Comparison of ENCODE assay signal across 13 cellular contexts in genomic region chr22:24437091-24437490, GRCh38. TPM values are rescaled to one million over a fixed set of nuclear protein-coding genes. Genes with fewer than 3 reads are reported as not detected.
DNase-seq lines count a peak whose midpoint lies in the region; ATAC-seq, FAIRE-seq and TF ChIP-seq lines count a peak whose summit lies in the region.
"Had no signal": no experiment of that assay in that cellular context is flagged by ENCODE, and none has a peak within 500 bp of the region (broad histone marks: within the 10 kb centered on the region; RNA-seq: fewer than 3 reads in every experiment).

No MANE protein-coding gene starts in this region.

- intact Hi-C loops in activated CD4-positive, alpha-beta memory T cell treated with anti-CD3 and anti-CD28 coated beads for 36 hours (cut with micrococcal nuclease), result no loop called here
- intact Hi-C loops in GM12878 (cut with micrococcal nuclease; ENCODE audit: unreplicated experiment) (loop anchor here (10.0 kb wide), 1 partner anchor 112 kb away; no protein-coding TSS in a partner anchor), gastrocnemius medialis (cut with DNase I; ENCODE audit: low total_unique reads) (no loop called here), HepG2 (cut with micrococcal nuclease; ENCODE audit: unreplicated experiment) (no loop called here)

- WGBS in GM12878 (ENCODE audit: insufficient coverage, insufficient replicate concordance, low lambda C conversion rate, missing lambda C conversion rate), result 48% methylated on average over 4 of the region's 4 CpGs
- 88% methylated on average over 3 of the region's 4 CpGs for WGBS in HepG2 (ENCODE audit: low lambda C conversion rate)

- no peak for TF ChIP-seq CTCF in KMS-11 (conservative IDR thresholded peaks at IDR 0.05; ENCODE audit: low read depth, low read length)
- no peak for TF ChIP-seq CTCF in GM12878 (IDR thresholded peaks at IDR 0.05 in 2 of 3, conservative IDR thresholded peaks at IDR 0.05 in 1 of 3; ENCODE audit: control insufficient read depth in 2 of 3, extremely low read depth in 1 of 3, insufficient read depth in 1 of 3, low read depth in 3 of 3, low read length in 3 of 3)
- no peak for TF ChIP-seq CTCF in gastrocnemius medialis (IDR thresholded peaks at IDR 0.05 in 4 of 5, conservative IDR thresholded peaks at IDR 0.05 in 1 of 5)
- no peak for TF ChIP-seq CTCF in HepG2 (CRISPR knock-in tag; IDR thresholded peaks at IDR 0.05)

- peaks cover 54% of the 10 kb centered on the region for H3K79me2 ChIP-seq in KMS-11 (ENCODE audit: insufficient read depth, low read depth)
- H3K79me2 ChIP-seq in GM12878 (ENCODE audit: control insufficient read depth, insufficient read depth, low read length), result peaks cover 35% of the 10 kb centered on the region
- no peaks in the 10 kb centered on the region for H3K79me2 ChIP-seq in HepG2 (ENCODE audit: insufficient read depth, low read length)

- H3K9ac ChIP-seq in KMS-11, result no peak overlapping the region; the same call in 1 of the 2 replicates
- H3K9ac ChIP-seq in GM12878 (ENCODE audit: control insufficient read depth, insufficient read depth, low read length), result peak overlapping the region; percentile 45; the same call in 1 of the 2 replicates
- no peak overlapping the region for H3K9ac ChIP-seq in HepG2 (ENCODE audit: insufficient read depth, low read depth, low read length)

- H3K4me3 ChIP-seq in KMS-11 (IDR thresholded peaks at IDR 0.05; ENCODE audit: insufficient read depth, low read depth, low read length), result no peak overlapping the region
- no peak overlapping the region for H3K4me3 ChIP-seq in GM12878
- no peak overlapping the region for H3K4me3 ChIP-seq in gastrocnemius medialis
- H3K4me3 ChIP-seq in HepG2 (replicated peaks in 1 of 3; ENCODE audit: insufficient read depth in 1 of 3, low read depth in 2 of 3, low read length in 3 of 3), result no peak overlapping the region
- H3K4me3 ChIP-seq: dorsolateral prefrontal cortex, lower lobe of right lung, SJCRH30, skin epidermis had no signal

- no peaks in the 10 kb centered on the region for H4K20me1 ChIP-seq in KMS-11 (ENCODE audit: insufficient read depth)
- no peaks in the 10 kb centered on the region for H4K20me1 ChIP-seq in GM12878 (ENCODE audit: control insufficient read depth, insufficient read depth)
- no peaks in the 10 kb centered on the region for H4K20me1 ChIP-seq in HepG2 (ENCODE audit: insufficient read depth, low read length)

- H2AFZ ChIP-seq in KMS-11 (ENCODE audit: low read depth) (no peak overlapping the region), GM12878 (ENCODE audit: control insufficient read depth, low read depth, low read length) (no peak overlapping the region), HepG2 (ENCODE audit: low read length) (no peak overlapping the region)

- TF ChIP-seq POLR2A in GM12878 (IDR thresholded peaks at IDR 0.05; ENCODE audit: low read depth, low read length), result no peak
- TF ChIP-seq POLR2A in gastrocnemius medialis (IDR thresholded peaks at IDR 0.05), result no peak
- TF ChIP-seq POLR2A in HepG2 (IDR thresholded peaks at IDR 0.05; ENCODE audit: insufficient read depth in 1 of 2, low read depth in 2 of 2, low read length in 2 of 2), result no peak

- no peak for DNase-seq in activated CD4-positive, alpha-beta memory T cell treated with anti-CD3 and anti-CD28 coated beads for 36 hours
- DNase-seq in activated CD4-positive, alpha-beta memory T cell treated with anti-CD3 and anti-CD28 coated beads, Interleukin-2, amount 10 ng/mL, durations not matched to agents 7 days and 5 days, result no peak
- DNase-seq in GM12878 (ENCODE audit: low read depth, low spot score) (no peak), gastrocnemius medialis (no peak), hypothalamus (lab: John Stamatoyannopoulos, UW) (no peak), DMS 273 treated with DMSO at 0.1 percent for 48 hours (lab: John Stamatoyannopoulos, UW) (no peak), HepG2 (ENCODE audit: low spot score) (no peak)
- DNase-seq: lower lobe of right lung, occipital lobe had no signal

- CTCF ChIA-PET in activated CD4-positive, alpha-beta memory T cell treated with anti-CD3 and anti-CD28 coated beads for 36 hours (lab: Charles Lee), result interaction anchor here (0.9 to 2.9 kb wide), 3 partner anchors 13 to 49 kb away, joined by 4 to 17 read pairs (median 4); no protein-coding TSS in a partner anchor
- CTCF ChIA-PET in activated CD4-positive, alpha-beta memory T cell treated with anti-CD3 and anti-CD28 coated beads, Interleukin-2, amount 10 ng/mL, durations not matched to agents 7 days and 5 days (lab: Charles Lee), result interaction anchor here (1.1 to 1.7 kb wide), 2 partner anchors 9 to 19 kb away, joined by 4 to 11 read pairs; partner anchors contain the start of gene ADORA2A
- CTCF ChIA-PET in GM12878 (lab: Yijun Ruan, JAX), result interaction anchor here (1.0 to 19.9 kb wide), 7 partner anchors 10 to 86 kb away, joined by 3 to 332 read pairs (median 7); partner anchors contain the start of gene ADORA2A
- CTCF ChIA-PET in HepG2 (lab: Yijun Ruan, JAX; ENCODE audit: low intra/inter-chr PET ratio, low total read pairs), result no interaction called here

- H3K27me3 Mint-ChIP-seq in activated CD4-positive, alpha-beta memory T cell treated with anti-CD3 and anti-CD28 coated beads for 36 hours, result no peaks in the 10 kb centered on the region
- no peaks in the 10 kb centered on the region for H3K27me3 Mint-ChIP-seq in activated CD4-positive, alpha-beta memory T cell treated with anti-CD3 and anti-CD28 coated beads, Interleukin-2, amount 10 ng/mL, durations not matched to agents 7 days and 5 days

- H3K27ac Mint-ChIP-seq in activated CD4-positive, alpha-beta memory T cell treated with anti-CD3 and anti-CD28 coated beads for 36 hours, result peak overlapping the region; percentile 100
- H3K27ac Mint-ChIP-seq in activated CD4-positive, alpha-beta memory T cell treated with anti-CD3 and anti-CD28 coated beads, Interleukin-2, amount 10 ng/mL, durations not matched to agents 7 days and 5 days, result no peak overlapping the region

- no peak for TF ChIP-seq RAD21 in GM12878 (IDR thresholded peaks at IDR 0.05; ENCODE audit: insufficient read depth, low read depth, low read length)
- TF ChIP-seq RAD21 in HepG2 (CRISPR knock-in tag; IDR thresholded peaks at IDR 0.05), result no peak

- H3K4me1 Mint-ChIP-seq in activated CD4-positive, alpha-beta memory T cell treated with anti-CD3 and anti-CD28 coated beads for 36 hours (ENCODE audit: low read depth), result peaks cover 70% of the 10 kb centered on the region
- H3K4me1 Mint-ChIP-seq in activated CD4-positive, alpha-beta memory T cell treated with anti-CD3 and anti-CD28 coated beads, Interleukin-2, amount 10 ng/mL, durations not matched to agents 7 days and 5 days, result peaks cover 66% of the 10 kb centered on the region

- peaks cover 34% of the 10 kb centered on the region for H3K36me3 Mint-ChIP-seq in activated CD4-positive, alpha-beta memory T cell treated with anti-CD3 and anti-CD28 coated beads for 36 hours
- H3K36me3 Mint-ChIP-seq in activated CD4-positive, alpha-beta memory T cell treated with anti-CD3 and anti-CD28 coated beads, Interleukin-2, amount 10 ng/mL, durations not matched to agents 7 days and 5 days (ENCODE audit: low read depth), result peaks cover 33% of the 10 kb centered on the region

- H3K4me2 ChIP-seq in KMS-11 (peak overlapping the region; percentile 99), GM12878 (ENCODE audit: control insufficient read depth, insufficient read depth) (peak overlapping the region; percentile 84), HepG2 (ENCODE audit: low read depth, low read length) (no peak overlapping the region)

- H3K27me3 ChIP-seq in KMS-11 (ENCODE audit: insufficient read depth, low read depth) (no peaks in the 10 kb centered on the region), GM12878 (replicated peaks in 1 of 2; ENCODE audit: control insufficient read depth in 2 of 2, insufficient read depth in 2 of 2, low read length in 1 of 2) (no peaks in the 10 kb centered on the region), gastrocnemius medialis (no peaks in the 10 kb centered on the region), HepG2 (ENCODE audit: control insufficient read depth in 1 of 2, insufficient read depth in 2 of 2, low read length in 2 of 2) (no peaks in the 10 kb centered on the region)
- H3K27me3 ChIP-seq: dorsolateral prefrontal cortex, SJCRH30 had no signal

- POLR2A ChIA-PET in activated CD4-positive, alpha-beta memory T cell treated with anti-CD3 and anti-CD28 coated beads for 36 hours (lab: Charles Lee), result interaction anchor here (1.3 kb wide), 1 partner anchor 10 kb away, joined by 4 read pairs; the partner anchor contains the start of gene ADORA2A
- POLR2A ChIA-PET in activated CD4-positive, alpha-beta memory T cell treated with anti-CD3 and anti-CD28 coated beads, Interleukin-2, amount 10 ng/mL, durations not matched to agents 7 days and 5 days (lab: Charles Lee), result interaction anchor here (3.9 kb wide), 1 partner anchor 10 kb away, joined by 22 read pairs; the partner anchor contains the start of gene ADORA2A
- POLR2A ChIA-PET in GM12878 (lab: Charles Lee), result interaction anchor here (0.6 to 3.3 kb wide), 5 partner anchors 10 to 579 kb away, joined by 5 to 24 read pairs (median 6); partner anchors contain the start of gene ADORA2A
- POLR2A ChIA-PET in HepG2 (lab: Yijun Ruan, JAX), result no interaction called here

- no peak for ATAC-seq in GM12878
- no peak for ATAC-seq in gastrocnemius medialis
- ATAC-seq in HepG2, result no peak
- ATAC-seq: lower lobe of right lung had no signal

- SMC1A ChIA-PET in GM12878 (lab: Charles Lee; ENCODE audit: uncharacterized antibody, unreplicated experiment), result interaction anchor here (1.4 to 10.4 kb wide), 9 partner anchors 8 to 89 kb away, joined by 3 to 122 read pairs (median 8); partner anchors contain the start of gene ADORA2A

- H3K27ac ChIP-seq in KMS-11 (peak overlapping the region; percentile 36; the same call in 1 of the 2 replicates), GM12878 (ENCODE audit: control insufficient read depth, insufficient read depth) (peak overlapping the region; percentile 90), gastrocnemius medialis (peak overlapping the region in 3 of 4 donors; percentile 51 to 65 (median 65)), HepG2 (ENCODE audit: extremely low read length, insufficient read depth, low read length) (no peak overlapping the region)
- H3K27ac ChIP-seq: SJCRH30 had no signal

- TF ChIP-seq EP300 in GM12878 (IDR thresholded peaks at IDR 0.05; ENCODE audit: borderline replicate concordance in 1 of 2, control insufficient read depth in 1 of 2, low read depth in 2 of 2, low read length in 2 of 2) (no peak), HepG2 (IDR thresholded peaks at IDR 0.05; ENCODE audit: low read depth in 2 of 2, low read length in 2 of 2) (no peak), HepG2 (CRISPR knock-in tag; IDR thresholded peaks at IDR 0.05; ENCODE audit: borderline replicate concordance) (no peak)

- no peak overlapping the region for H3K4me3 Mint-ChIP-seq in activated CD4-positive, alpha-beta memory T cell treated with anti-CD3 and anti-CD28 coated beads for 36 hours
- no peak overlapping the region for H3K4me3 Mint-ChIP-seq in activated CD4-positive, alpha-beta memory T cell treated with anti-CD3 and anti-CD28 coated beads, Interleukin-2, amount 10 ng/mL, durations not matched to agents 7 days and 5 days

- H3K9me3 ChIP-seq in GM12878 (replicated peaks; ENCODE audit: control insufficient read depth, insufficient read depth, low read length) (no peaks in the 10 kb centered on the region), gastrocnemius medialis (no peaks in the 10 kb centered on the region), HepG2 (ENCODE audit: low read length) (no peaks in the 10 kb centered on the region)
- H3K9me3 ChIP-seq: lower lobe of right lung, SJCRH30 had no signal

- H3K9me3 Mint-ChIP-seq in activated CD4-positive, alpha-beta memory T cell treated with anti-CD3 and anti-CD28 coated beads for 36 hours, result no peaks in the 10 kb centered on the region
- H3K9me3 Mint-ChIP-seq in activated CD4-positive, alpha-beta memory T cell treated with anti-CD3 and anti-CD28 coated beads, Interleukin-2, amount 10 ng/mL, durations not matched to agents 7 days and 5 days, result no peaks in the 10 kb centered on the region

- no peak for FAIRE-seq in GM12878 (lab: Jason Lieb, UNC)
- FAIRE-seq in HepG2 (lab: Jason Lieb, UNC), result no peak

- in situ Hi-C loops in GM12878 (cut with MboI) (loop anchor here (5.0 kb wide), 1 partner anchor 50 kb away; no protein-coding TSS in a partner anchor), gastrocnemius medialis (cut with MboI; ENCODE audit: low sequenced_read_pairs in 4 of 4) (loop anchor here in 3 of 4 donors (10.0 to 25.0 kb wide), 3 partner anchors 68 to 325 kb away; partner anchors contain the start of gene PIWIL3 (in 1 of the 3)), HepG2 (cut with HindIII; ENCODE audit: extremely low pct_ligation_motif_present, low pct_unique_long_range_greater_than_20kb) (no loop called here)

- RAD21 ChIA-PET in GM12878 (lab: Charles Lee; ENCODE audit: unreplicated experiment), result interaction anchor here (1.0 to 8.1 kb wide), 6 partner anchors 14 to 87 kb away, joined by 3 to 111 read pairs (median 3); no protein-coding TSS in a partner anchor

- H3K36me3 ChIP-seq in KMS-11 (ENCODE audit: insufficient read depth) (no peaks in the 10 kb centered on the region), GM12878 (ENCODE audit: control insufficient read depth in 2 of 2, insufficient read depth in 2 of 2, low read length in 1 of 2) (peaks cover 11 to 34% of the 10 kb centered on the region in 2 experiments), gastrocnemius medialis (no peaks in the 10 kb centered on the region), HepG2 (replicated peaks in 1 of 2; ENCODE audit: control insufficient read depth in 1 of 2, insufficient read depth in 2 of 2, low read length in 2 of 2) (no peaks in the 10 kb centered on the region; a peak in 1 of 5 replicates)
- H3K36me3 ChIP-seq: SJCRH30 had no signal

- BruUV-seq in GM12878 (replicated peaks; lab: Mats Ljungman, UMichigan), result no TSS peak
- no TSS peak for BruUV-seq in HepG2 (replicated peaks; lab: Mats Ljungman, UMichigan)

- H3K4me1 ChIP-seq in KMS-11 (ENCODE audit: low read depth, poor library complexity, severe bottlenecking) (peaks cover 65% of the 10 kb centered on the region), GM12878 (ENCODE audit: control insufficient read depth, insufficient read depth, low read length) (peaks cover 65% of the 10 kb centered on the region), gastrocnemius medialis (peaks cover 36 to 46% of the 10 kb centered on the region in 2 donors), HepG2 (ENCODE audit: insufficient read depth, low read length) (peaks cover 8% of the 10 kb centered on the region)

RNA-seq across cellular contexts. Expression of gene ADORA2A, which starts 9.7 kb away (rescaled TPM):
- 10 to 100 TPM; 30.5 to 33.0 TPM for total RNA-seq in activated CD4-positive, alpha-beta memory T cell treated with anti-CD3 and anti-CD28 coated beads for 36 hours
- 10 to 100 TPM; 19.7 to 19.8 TPM for total RNA-seq in activated CD4-positive, alpha-beta memory T cell treated with anti-CD3 and anti-CD28 coated beads, Interleukin-2, amount 10 ng/mL, durations not matched to agents 7 days and 5 days
- 55.4 and 60.9 TPM in 2 replicates for total RNA-seq in GM12878 (2013; cell fraction: nucleolus; rRNA removed)
- total RNA-seq in GM12878 (2014; rRNA removed) (27.4 and 28.5 TPM in 2 replicates), GM12878 (2014; rRNA removed; fragmentation: Illumina TruSeq; extraction: Trizol) (10.5 and 10.9 TPM in 2 replicates), GM12878 (2021) (22.9 and 23.6 TPM in 2 replicates), gastrocnemius medialis (1 to 10 TPM in 3 of 4 donors, under 1 TPM in 1; 0.39 to 3.6 (median 1.2) TPM), HepG2 (2016; rRNA removed; fragmentation: Illumina TruSeq; extraction: Trizol) (3.3 and 4.0 TPM in 2 replicates)
- polyA plus RNA-seq in GM12878 (2011; ENCODE audit: low read depth), result 9.5 TPM
- polyA plus RNA-seq in GM12878 (2011; rRNA removed) (16.2 and 31.2 TPM in 2 replicates), GM12878 (2014; fragmentation: Illumina TruSeq; extraction: Trizol) (4.6 and 15.9 TPM in 2 replicates), GM12878 (2014; fragmentation: Nextera tagmentation; extraction: Ambion mirVana) (1 to 10 TPM in 1 of 2 experiments, under 1 TPM in 1; 0.69 to 1.6 TPM), GM12878 (2014; rRNA removed) (29.6 and 30.5 TPM in 2 replicates), GM12878 (2016; fragmentation: Nextera tagmentation; extraction: Ambion mirVana) (10 to 100 TPM; 15.8 to 20.6 TPM), HepG2 (2011; rRNA removed) (5.0 and 7.3 TPM in 2 replicates)
- polyA plus RNA-seq in GM12878 (2011; cell fraction: cytosol; rRNA removed), result 49.3 and 77.4 TPM in 2 replicates
- polyA plus RNA-seq in GM12878 (2011; cell fraction: nucleus; rRNA removed), result 45.4 and 47.1 TPM in 2 replicates
- polyA plus RNA-seq in GM12878 (2012), result 22.8 and 28.8 TPM in 2 replicates
- 38.3 and 56.7 TPM in 2 replicates for polyA minus RNA-seq in GM12878 (2011; rRNA and poly(A)+ RNA removed)
- polyA minus RNA-seq in GM12878 (2011; cell fraction: cytosol; rRNA and poly(A)+ RNA removed), result 11.3 and 12.3 TPM in 2 replicates
- 15.4 and 23.7 TPM in 2 replicates for polyA minus RNA-seq in GM12878 (2011; cell fraction: nucleus; rRNA and poly(A)+ RNA removed)
- 1.3 and 1.5 TPM in 2 replicates for total RNA-seq in HepG2 (2016; cell fraction: cytosol; rRNA removed; fragmentation: Illumina TruSeq; extraction: Trizol; ENCODE audit: low read depth)
- 3.1 and 3.5 TPM in 2 replicates for total RNA-seq in HepG2 (2016; cell fraction: insoluble cytoplasmic fraction; rRNA removed; fragmentation: Illumina TruSeq; extraction: Trizol)
- 2.9 and 5.0 TPM in 2 replicates for total RNA-seq in HepG2 (2016; cell fraction: membrane; rRNA removed; fragmentation: Illumina TruSeq; extraction: Trizol)
- total RNA-seq in HepG2 (2016; cell fraction: nucleus; rRNA removed; fragmentation: Illumina TruSeq; extraction: Trizol), result 2.4 TPM in 2 replicates
- 4.4 and 5.8 TPM in 2 replicates for polyA plus RNA-seq in HepG2 (2011; cell fraction: cytosol; rRNA removed)
- polyA plus RNA-seq in HepG2 (2011; cell fraction: nucleus; rRNA removed), result 15.5 and 20.4 TPM in 2 replicates
- 7.5 and 9.0 TPM in 2 replicates for polyA plus RNA-seq in HepG2 (2012)
- polyA plus RNA-seq in HepG2 (2016; cell fraction: cytosol; fragmentation: Illumina TruSeq; extraction: Trizol; ENCODE audit: low read depth), result 1.3 and 1.7 TPM in 2 replicates
- polyA plus RNA-seq in HepG2 (2016; cell fraction: insoluble cytoplasmic fraction; fragmentation: Illumina TruSeq; extraction: Trizol; ENCODE audit: low read depth), result 3.1 and 3.9 TPM in 2 replicates
- 2.3 and 3.2 TPM in 2 replicates for polyA plus RNA-seq in HepG2 (2016; cell fraction: membrane; fragmentation: Illumina TruSeq; extraction: Trizol; ENCODE audit: low read depth)
- 4.1 and 4.2 TPM in 2 replicates for polyA plus RNA-seq in HepG2 (2016; cell fraction: nucleus; fragmentation: Illumina TruSeq; extraction: Trizol; ENCODE audit: insufficient read depth, low read depth)
- 3.1 and 18.4 TPM in 2 replicates for polyA minus RNA-seq in HepG2 (2011; rRNA and poly(A)+ RNA removed; ENCODE audit: low replicate concordance)
- polyA minus RNA-seq in HepG2 (2011; cell fraction: cytosol; rRNA and poly(A)+ RNA removed), result 1.4 and 2.7 TPM in 2 replicates
- polyA minus RNA-seq in HepG2 (2011; cell fraction: nucleus; rRNA and poly(A)+ RNA removed), result 4.9 and 7.1 TPM in 2 replicates

RNA-seq across cellular contexts. Expression of gene UPB1, which starts 58.0 kb away (rescaled TPM):
- under 1 TPM; 0.19 to 0.31 TPM for total RNA-seq in activated CD4-positive, alpha-beta memory T cell treated with anti-CD3 and anti-CD28 coated beads for 36 hours
- total RNA-seq in activated CD4-positive, alpha-beta memory T cell treated with anti-CD3 and anti-CD28 coated beads, Interleukin-2, amount 10 ng/mL, durations not matched to agents 7 days and 5 days, result under 1 TPM; 0.30 to 0.33 TPM
- 39.2 and 39.8 TPM in 2 replicates for total RNA-seq in GM12878 (2013; cell fraction: nucleolus; rRNA removed)
- total RNA-seq in GM12878 (2014; rRNA removed) (2.5 and 2.8 TPM in 2 replicates), GM12878 (2014; rRNA removed; fragmentation: Illumina TruSeq; extraction: Trizol) (3.4 and 3.5 TPM in 2 replicates), GM12878 (2021) (3.3 and 3.9 TPM in 2 replicates), gastrocnemius medialis (under 1 TPM; 0.20 to 0.25 (median 0.22) TPM), HepG2 (2016; rRNA removed; fragmentation: Illumina TruSeq; extraction: Trizol) (0.60 and 1.2 TPM in 2 replicates)
- 1.8 TPM for polyA plus RNA-seq in GM12878 (2011; ENCODE audit: low read depth)
- polyA plus RNA-seq in GM12878 (2011; rRNA removed) (20.5 and 20.6 TPM in 2 replicates), GM12878 (2014; fragmentation: Illumina TruSeq; extraction: Trizol) (2.6 and 2.8 TPM in 2 replicates), GM12878 (2014; fragmentation: Nextera tagmentation; extraction: Ambion mirVana) (1 to 10 TPM; 2.9 to 4.5 TPM), GM12878 (2014; rRNA removed) (3.4 and 3.5 TPM in 2 replicates), GM12878 (2016; fragmentation: Nextera tagmentation; extraction: Ambion mirVana) (1 to 10 TPM in 1 of 2 experiments, under 1 TPM in 1; 0.89 to 1.2 TPM), HepG2 (2011; rRNA removed) (0.38 and 0.59 TPM in 2 replicates)
- polyA plus RNA-seq in GM12878 (2011; cell fraction: cytosol; rRNA removed), result 12.1 and 14.3 TPM in 2 replicates
- 19.0 and 30.2 TPM in 2 replicates for polyA plus RNA-seq in GM12878 (2011; cell fraction: nucleus; rRNA removed)
- polyA plus RNA-seq in GM12878 (2012), result 1.8 and 3.0 TPM in 2 replicates
- polyA minus RNA-seq in GM12878 (2011; rRNA and poly(A)+ RNA removed), result 10.8 and 11.0 TPM in 2 replicates
- 3.3 and 3.6 TPM in 2 replicates for polyA minus RNA-seq in GM12878 (2011; cell fraction: cytosol; rRNA and poly(A)+ RNA removed)
- 6.9 and 8.1 TPM in 2 replicates for polyA minus RNA-seq in GM12878 (2011; cell fraction: nucleus; rRNA and poly(A)+ RNA removed)
- total RNA-seq in HepG2 (2016; cell fraction: cytosol; rRNA removed; fragmentation: Illumina TruSeq; extraction: Trizol; ENCODE audit: low read depth), result 0.53 and 0.61 TPM in 2 replicates
- 0.43 and 0.89 TPM in 2 replicates for total RNA-seq in HepG2 (2016; cell fraction: insoluble cytoplasmic fraction; rRNA removed; fragmentation: Illumina TruSeq; extraction: Trizol)
- total RNA-seq in HepG2 (2016; cell fraction: membrane; rRNA removed; fragmentation: Illumina TruSeq; extraction: Trizol), result 0.90 and 0.96 TPM in 2 replicates
- 1.0 and 1.1 TPM in 2 replicates for total RNA-seq in HepG2 (2016; cell fraction: nucleus; rRNA removed; fragmentation: Illumina TruSeq; extraction: Trizol)
- 0.24 and 0.28 TPM in 2 replicates for polyA plus RNA-seq in HepG2 (2011; cell fraction: cytosol; rRNA removed)
- 0.84 and 1.1 TPM in 2 replicates for polyA plus RNA-seq in HepG2 (2011; cell fraction: nucleus; rRNA removed)
- polyA plus RNA-seq in HepG2 (2012), result 0.49 and 1.2 TPM in 2 replicates
- 0.42 and 0.53 TPM in 2 replicates for polyA plus RNA-seq in HepG2 (2016; cell fraction: cytosol; fragmentation: Illumina TruSeq; extraction: Trizol; ENCODE audit: low read depth)
- 0.80 and 0.84 TPM in 2 replicates for polyA plus RNA-seq in HepG2 (2016; cell fraction: insoluble cytoplasmic fraction; fragmentation: Illumina TruSeq; extraction: Trizol; ENCODE audit: low read depth)
- 0.63 and 0.65 TPM in 2 replicates for polyA plus RNA-seq in HepG2 (2016; cell fraction: membrane; fragmentation: Illumina TruSeq; extraction: Trizol; ENCODE audit: low read depth)
- polyA plus RNA-seq in HepG2 (2016; cell fraction: nucleus; fragmentation: Illumina TruSeq; extraction: Trizol; ENCODE audit: insufficient read depth, low read depth), result 1.5 and 1.6 TPM in 2 replicates
- polyA minus RNA-seq in HepG2 (2011; rRNA and poly(A)+ RNA removed; ENCODE audit: low replicate concordance), result 0.05 and 0.22 TPM in 2 replicates
- polyA minus RNA-seq in HepG2 (2011; cell fraction: cytosol; rRNA and poly(A)+ RNA removed), result not detected in 2 replicates
- polyA minus RNA-seq in HepG2 (2011; cell fraction: nucleus; rRNA and poly(A)+ RNA removed), result 0.77 and 0.99 TPM in 2 replicates
- total RNA-seq: occipital lobe had no signal
